Comparison of ENCODE assay signal across 16 cellular contexts in genomic region chr5:168836603-168837245, GRCh38.
"Had no signal": no experiment of that assay in that cellular context is flagged by ENCODE, and none has a peak within 500 bp of the region (broad histone marks: within the 10 kb centered on the region; RNA-seq: fewer than 3 reads in every experiment).

No MANE protein-coding gene starts in this region.

- H3K9ac ChIP-seq: neural progenitor cell had no signal

- H2AFZ ChIP-seq: neural progenitor cell had no signal

- H3K9me3 Mint-ChIP-seq: central memory CD8-positive, alpha-beta T cell; mesothelial cell of epicardium; neural progenitor cell; stimulated activated memory B cell treated with anti-CD40 and anti-IgM and Interleukin-4, amounts not matched to agents 10 μg/mL and 1 μg/mL and 100 μg/mL, for 72 hours; T-helper 1 cell treated with Interleukin-12 subunit alpha and Interleukin-12 subunit beta and Interleukin-4 antibody, amounts not matched to agents 30 μg/mL and 1 μg/mL, for 36 hours; WTC11 had no signal

- H3K36me3 ChIP-seq: neural progenitor cell, ovary, right lobe of liver, transverse colon had no signal

- H3K4me3 Mint-ChIP-seq: brain; central memory CD8-positive, alpha-beta T cell; mesothelial cell of epicardium; neural progenitor cell; stimulated activated memory B cell treated with anti-CD40 and anti-IgM and Interleukin-4, amounts not matched to agents 10 μg/mL and 1 μg/mL and 100 μg/mL, for 72 hours; T-helper 1 cell treated with Interleukin-12 subunit alpha and Interleukin-12 subunit beta and Interleukin-4 antibody, amounts not matched to agents 30 μg/mL and 1 μg/mL, for 36 hours; WTC11 had no signal

- H3K4me3 ChIP-seq: coronary artery, lung, neural progenitor cell, ovary, right lobe of liver, transverse colon had no signal

- FAIRE-seq: islet of Langerhans had no signal

- ATAC-seq: esophagus mucosa; right lobe of liver; stimulated activated memory B cell treated with anti-CD40 and anti-IgM and Interleukin-4, amounts not matched to agents 10 μg/mL and 1 μg/mL and 100 μg/mL, for 72 hours; WTC11 had no signal

- DNase-seq: activated gamma-delta T cell treated with Interleukin-2 at 50 U/mL for 16 hours, ovary, right lobe of liver, substantia nigra, transverse colon had no signal

- H3K4me1 Mint-ChIP-seq: central memory CD8-positive, alpha-beta T cell; stimulated activated memory B cell treated with anti-CD40 and anti-IgM and Interleukin-4, amounts not matched to agents 10 μg/mL and 1 μg/mL and 100 μg/mL, for 72 hours had no signal

- H3K36me3 Mint-ChIP-seq: brain; mesothelial cell of epicardium; neural progenitor cell; stimulated activated memory B cell treated with anti-CD40 and anti-IgM and Interleukin-4, amounts not matched to agents 10 μg/mL and 1 μg/mL and 100 μg/mL, for 72 hours; WTC11 had no signal

- H3K27me3 ChIP-seq: ovary, right lobe of liver, transverse colon had no signal

- H3K27ac Mint-ChIP-seq: brain; mesothelial cell of epicardium; neural progenitor cell; stimulated activated memory B cell treated with anti-CD40 and anti-IgM and Interleukin-4, amounts not matched to agents 10 μg/mL and 1 μg/mL and 100 μg/mL, for 72 hours; T-helper 1 cell treated with Interleukin-12 subunit alpha and Interleukin-12 subunit beta and Interleukin-4 antibody, amounts not matched to agents 30 μg/mL and 1 μg/mL, for 36 hours; WTC11 had no signal

- H3K4me1 ChIP-seq: right lobe of liver, transverse colon had no signal

- H3K27ac ChIP-seq: coronary artery, neural progenitor cell, ovary, right lobe of liver, transverse colon had no signal

- H3K4me2 ChIP-seq: neural progenitor cell had no signal

- H3K9me3 ChIP-seq: ovary, right lobe of liver, transverse colon had no signal
